Comparison of ENCODE assay signal across 1 cellular context in genomic region chr3:52057806-52058099, GRCh38.
TF ChIP-seq lines count a peak whose summit lies in the region.

No MANE protein-coding gene starts in this region.

TF ChIP-seq in WTC11, 78 proteins besides CTCF, POLR2A, EP300 and RAD21 (continued from another document):
- no peak for TF ChIP-seq ATF3 (CRISPR knock-in tag; conservative IDR thresholded peaks at IDR 0.05)
- TF ChIP-seq ETV6 (CRISPR knock-in tag; IDR thresholded peaks at IDR 0.05): 0 out of 2 replicates have a peak, but pooled peaks have one; percentile 67
- peak; percentile 17; the same call in 1 of the 2 replicates for TF ChIP-seq CREM (CRISPR knock-in tag; IDR thresholded peaks at IDR 0.05)
- TF ChIP-seq FOXJ3 (CRISPR knock-in tag; IDR thresholded peaks at IDR 0.05; ENCODE audit: borderline replicate concordance): no peak
- TF ChIP-seq, protein P1, sequence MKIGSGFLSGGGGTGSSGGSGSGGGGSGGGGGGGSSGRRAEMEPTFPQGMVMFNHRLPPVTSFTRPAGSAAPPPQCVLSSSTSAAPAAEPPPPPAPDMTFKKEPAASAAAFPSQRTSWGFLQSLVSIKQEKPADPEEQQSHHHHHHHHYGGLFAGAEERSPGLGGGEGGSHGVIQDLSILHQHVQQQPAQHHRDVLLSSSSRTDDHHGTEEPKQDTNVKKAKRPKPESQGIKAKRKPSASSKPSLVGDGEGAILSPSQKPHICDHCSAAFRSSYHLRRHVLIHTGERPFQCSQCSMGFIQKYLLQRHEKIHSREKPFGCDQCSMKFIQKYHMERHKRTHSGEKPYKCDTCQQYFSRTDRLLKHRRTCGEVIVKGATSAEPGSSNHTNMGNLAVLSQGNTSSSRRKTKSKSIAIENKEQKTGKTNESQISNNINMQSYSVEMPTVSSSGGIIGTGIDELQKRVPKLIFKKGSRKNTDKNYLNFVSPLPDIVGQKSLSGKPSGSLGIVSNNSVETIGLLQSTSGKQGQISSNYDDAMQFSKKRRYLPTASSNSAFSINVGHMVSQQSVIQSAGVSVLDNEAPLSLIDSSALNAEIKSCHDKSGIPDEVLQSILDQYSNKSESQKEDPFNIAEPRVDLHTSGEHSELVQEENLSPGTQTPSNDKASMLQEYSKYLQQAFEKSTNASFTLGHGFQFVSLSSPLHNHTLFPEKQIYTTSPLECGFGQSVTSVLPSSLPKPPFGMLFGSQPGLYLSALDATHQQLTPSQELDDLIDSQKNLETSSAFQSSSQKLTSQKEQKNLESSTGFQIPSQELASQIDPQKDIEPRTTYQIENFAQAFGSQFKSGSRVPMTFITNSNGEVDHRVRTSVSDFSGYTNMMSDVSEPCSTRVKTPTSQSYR (CRISPR knock-in tag; IDR thresholded peaks at IDR 0.05): no peak
- TF ChIP-seq, protein P2, sequence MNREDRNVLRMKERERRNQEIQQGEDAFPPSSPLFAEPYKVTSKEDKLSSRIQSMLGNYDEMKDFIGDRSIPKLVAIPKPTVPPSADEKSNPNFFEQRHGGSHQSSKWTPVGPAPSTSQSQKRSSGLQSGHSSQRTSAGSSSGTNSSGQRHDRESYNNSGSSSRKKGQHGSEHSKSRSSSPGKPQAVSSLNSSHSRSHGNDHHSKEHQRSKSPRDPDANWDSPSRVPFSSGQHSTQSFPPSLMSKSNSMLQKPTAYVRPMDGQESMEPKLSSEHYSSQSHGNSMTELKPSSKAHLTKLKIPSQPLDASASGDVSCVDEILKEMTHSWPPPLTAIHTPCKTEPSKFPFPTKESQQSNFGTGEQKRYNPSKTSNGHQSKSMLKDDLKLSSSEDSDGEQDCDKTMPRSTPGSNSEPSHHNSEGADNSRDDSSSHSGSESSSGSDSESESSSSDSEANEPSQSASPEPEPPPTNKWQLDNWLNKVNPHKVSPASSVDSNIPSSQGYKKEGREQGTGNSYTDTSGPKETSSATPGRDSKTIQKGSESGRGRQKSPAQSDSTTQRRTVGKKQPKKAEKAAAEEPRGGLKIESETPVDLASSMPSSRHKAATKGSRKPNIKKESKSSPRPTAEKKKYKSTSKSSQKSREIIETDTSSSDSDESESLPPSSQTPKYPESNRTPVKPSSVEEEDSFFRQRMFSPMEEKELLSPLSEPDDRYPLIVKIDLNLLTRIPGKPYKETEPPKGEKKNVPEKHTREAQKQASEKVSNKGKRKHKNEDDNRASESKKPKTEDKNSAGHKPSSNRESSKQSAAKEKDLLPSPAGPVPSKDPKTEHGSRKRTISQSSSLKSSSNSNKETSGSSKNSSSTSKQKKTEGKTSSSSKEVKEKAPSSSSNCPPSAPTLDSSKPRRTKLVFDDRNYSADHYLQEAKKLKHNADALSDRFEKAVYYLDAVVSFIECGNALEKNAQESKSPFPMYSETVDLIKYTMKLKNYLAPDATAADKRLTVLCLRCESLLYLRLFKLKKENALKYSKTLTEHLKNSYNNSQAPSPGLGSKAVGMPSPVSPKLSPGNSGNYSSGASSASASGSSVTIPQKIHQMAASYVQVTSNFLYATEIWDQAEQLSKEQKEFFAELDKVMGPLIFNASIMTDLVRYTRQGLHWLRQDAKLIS (CRISPR knock-in tag; IDR thresholded peaks at IDR 0.05; ENCODE audit: borderline replicate concordance): no peak
- no peak for TF ChIP-seq KAT7 (CRISPR knock-in tag; IDR thresholded peaks at IDR 0.05; ENCODE audit: borderline replicate concordance)
- TF ChIP-seq, protein P3, sequence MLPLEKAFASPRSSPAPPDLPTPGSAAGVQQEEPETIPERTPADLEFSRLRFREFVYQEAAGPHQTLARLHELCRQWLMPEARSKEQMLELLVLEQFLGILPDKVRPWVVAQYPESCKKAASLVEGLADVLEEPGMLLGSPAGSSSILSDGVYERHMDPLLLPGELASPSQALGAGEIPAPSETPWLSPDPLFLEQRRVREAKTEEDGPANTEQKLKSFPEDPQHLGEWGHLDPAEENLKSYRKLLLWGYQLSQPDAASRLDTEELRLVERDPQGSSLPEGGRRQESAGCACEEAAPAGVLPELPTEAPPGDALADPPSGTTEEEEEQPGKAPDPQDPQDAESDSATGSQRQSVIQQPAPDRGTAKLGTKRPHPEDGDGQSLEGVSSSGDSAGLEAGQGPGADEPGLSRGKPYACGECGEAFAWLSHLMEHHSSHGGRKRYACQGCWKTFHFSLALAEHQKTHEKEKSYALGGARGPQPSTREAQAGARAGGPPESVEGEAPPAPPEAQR (CRISPR knock-in tag; IDR thresholded peaks at IDR 0.05): no peak
- TF ChIP-seq AR (CRISPR knock-in tag; IDR thresholded peaks at IDR 0.05): no peak
- TF ChIP-seq EMX1 (CRISPR knock-in tag; IDR thresholded peaks at IDR 0.05): no peak
- TF ChIP-seq, protein P4, sequence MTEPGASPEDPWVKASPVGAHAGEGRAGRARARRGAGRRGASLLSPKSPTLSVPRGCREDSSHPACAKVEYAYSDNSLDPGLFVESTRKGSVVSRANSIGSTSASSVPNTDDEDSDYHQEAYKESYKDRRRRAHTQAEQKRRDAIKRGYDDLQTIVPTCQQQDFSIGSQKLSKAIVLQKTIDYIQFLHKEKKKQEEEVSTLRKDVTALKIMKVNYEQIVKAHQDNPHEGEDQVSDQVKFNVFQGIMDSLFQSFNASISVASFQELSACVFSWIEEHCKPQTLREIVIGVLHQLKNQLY (CRISPR knock-in tag; IDR thresholded peaks at IDR 0.05): no peak
- TF ChIP-seq FOXP4 (CRISPR knock-in tag; IDR thresholded peaks at IDR 0.05): no peak
- no peak for TF ChIP-seq GTF2I (CRISPR knock-in tag; conservative IDR thresholded peaks at IDR 0.05)
- TF ChIP-seq ATF1 (CRISPR knock-in tag; IDR thresholded peaks at IDR 0.05): no peak
